ENCODE assay signal across 31 cellular contexts in the genomic region with DNA sequence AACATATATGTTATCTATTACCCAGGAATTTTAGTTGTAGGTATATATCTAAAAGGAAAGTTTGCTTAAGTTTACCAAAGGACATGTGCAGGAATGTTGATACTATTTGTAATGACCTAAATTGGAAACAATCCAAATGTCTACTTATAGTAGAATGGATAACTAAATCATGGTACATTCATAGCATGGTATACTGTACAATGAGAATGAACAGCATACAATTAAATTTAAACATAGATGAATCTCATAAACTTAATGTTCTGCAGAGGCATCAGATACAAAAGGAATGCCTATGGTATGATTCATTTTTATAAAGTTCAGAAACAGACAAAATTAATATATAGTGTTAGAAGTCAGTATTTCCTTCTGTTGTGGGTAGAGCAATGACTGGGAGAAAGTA.
"Had no signal": no experiment of that assay in that cellular context is flagged by ENCODE, and none has a peak within 500 bp of the region (broad histone marks: within the 10 kb centered on the region; RNA-seq: fewer than 3 reads in every experiment).

No MANE protein-coding gene starts in this region.

- ATAC-seq: activated CD8-positive, alpha-beta memory T cell treated with anti-CD3 and anti-CD28 coated beads, Interleukin-2, amount 10 ng/mL, durations not matched to agents 7 days and 5 days; activated CD8-positive, alpha-beta T cell treated with anti-CD3 and anti-CD28 coated beads for 36 hours; gastroesophageal sphincter; left colon; right lobe of liver; T-cell; upper lobe of right lung had no signal

- FAIRE-seq: endometrium had no signal

- H3K4me3 Mint-ChIP-seq: activated CD4-positive, alpha-beta T cell treated with anti-CD3 and anti-CD28 coated beads, Interleukin-2, amount 10 ng/mL, durations not matched to agents 7 days and 5 days; activated CD8-positive, alpha-beta memory T cell treated with anti-CD3 and anti-CD28 coated beads, Interleukin-2, amount 10 ng/mL, durations not matched to agents 7 days and 5 days; activated CD8-positive, alpha-beta T cell treated with anti-CD3 and anti-CD28 coated beads for 36 hours; activated naive CD4-positive, alpha-beta T cell treated with anti-CD3 and anti-CD28 coated beads, Interleukin-2, amount 50 U/mL, for 24 hours; activated T-helper 1 cell treated with anti-CD3 and anti-CD28 coated beads, Interleukin-12 subunit alpha, Interleukin-12 subunit beta, Interleukin-2, Interleukin-4 antibody, amounts not matched to agents 30 ng/mL and 10 ng/mL and 1 ng/mL, durations not matched to agents 14 hours and 24 hours and 36 hours; naive B cell; stimulated activated naive CD8-positive, alpha-beta T cell treated with anti-CD3 and anti-CD28 coated beads, Interleukin-15, Interleukin-2, amounts not matched to agents 100 ng/mL and 50 ng/mL, for 24 hours; T-cell; T-helper 2 cell treated with Interferon-gamma antibody and Interleukin-4, amounts not matched to agents 5 μg/mL and 100 μg/mL, for 36 hours had no signal

- H3K27me3 Mint-ChIP-seq: activated CD4-positive, alpha-beta T cell treated with anti-CD3 and anti-CD28 coated beads, Interleukin-2, amount 10 ng/mL, durations not matched to agents 7 days and 5 days; activated CD8-positive, alpha-beta memory T cell treated with anti-CD3 and anti-CD28 coated beads, Interleukin-2, amount 10 ng/mL, durations not matched to agents 7 days and 5 days; activated CD8-positive, alpha-beta T cell treated with anti-CD3 and anti-CD28 coated beads for 36 hours; activated naive CD4-positive, alpha-beta T cell treated with anti-CD3 and anti-CD28 coated beads, Interleukin-2, amount 50 U/mL, for 24 hours; naive B cell; stimulated activated naive CD8-positive, alpha-beta T cell treated with anti-CD3 and anti-CD28 coated beads, Interleukin-15, Interleukin-2, amounts not matched to agents 100 ng/mL and 50 ng/mL, for 24 hours; T-cell had no signal

- H3K27ac ChIP-seq: breast epithelium, gastroesophageal sphincter, parathyroid adenoma, right lobe of liver, skin epidermis, thyroid gland, upper lobe of right lung, VCaP had no signal

- H3K36me3 Mint-ChIP-seq: activated CD8-positive, alpha-beta memory T cell treated with anti-CD3 and anti-CD28 coated beads, Interleukin-2, amount 10 ng/mL, durations not matched to agents 7 days and 5 days; naive B cell had no signal

- H3K4me3 ChIP-seq: breast epithelium, gastroesophageal sphincter, right lobe of liver, skin epidermis, thyroid gland, upper lobe of right lung had no signal

- H3K9me3 ChIP-seq: breast epithelium, gastroesophageal sphincter, right lobe of liver, thyroid gland, upper lobe of right lung had no signal

- DNase-seq: activated CD4-positive, alpha-beta T cell treated with anti-CD3 and anti-CD28 coated beads, Interleukin-2, amount 10 ng/mL, durations not matched to agents 7 days and 5 days; activated CD4-positive, CD25-positive, alpha-beta regulatory T cell treated with anti-CD3 and anti-CD28 coated beads, Interleukin-2, amount 50 U/mL, for 72 hours; activated CD8-positive, alpha-beta memory T cell treated with anti-CD3 and anti-CD28 coated beads, Interleukin-2, amount 10 ng/mL, durations not matched to agents 7 days and 5 days; activated CD8-positive, alpha-beta T cell treated with anti-CD3 and anti-CD28 coated beads for 36 hours; activated gamma-delta T cell; activated T-cell treated with anti-CD3 and anti-CD28 coated beads for 4 hours; cerebellar nuclear complex; effector CD4-positive, alpha-beta T cell; head of caudate nucleus; hypothalamus; islet precursor cell; left colon; mesenchymal stem cell; naive B cell; nucleus accumbens; right lobe of liver; stimulated activated CD4-positive, alpha-beta T cell treated with anti-CD3 and anti-CD28 coated beads, Interleukin-1b, Interleukin-23, amount 100 ng/mL, for 48 hours; substantia nigra; T-cell; thyroid gland; upper lobe of right lung had no signal

- H3K9me3 Mint-ChIP-seq: activated CD8-positive, alpha-beta T cell treated with anti-CD3 and anti-CD28 coated beads for 36 hours; activated T-helper 1 cell treated with anti-CD3 and anti-CD28 coated beads, Interleukin-12 subunit alpha, Interleukin-12 subunit beta, Interleukin-2, Interleukin-4 antibody, amounts not matched to agents 30 ng/mL and 10 ng/mL and 1 ng/mL, durations not matched to agents 14 hours and 24 hours and 36 hours; naive B cell; stimulated activated naive CD8-positive, alpha-beta T cell treated with anti-CD3 and anti-CD28 coated beads, Interleukin-15, Interleukin-2, amounts not matched to agents 100 ng/mL and 50 ng/mL, for 24 hours; T-cell; T-helper 2 cell treated with Interferon-gamma antibody and Interleukin-4, amounts not matched to agents 5 μg/mL and 100 μg/mL, for 36 hours had no signal

- H3K27me3 ChIP-seq: breast epithelium, gastroesophageal sphincter, right lobe of liver, thyroid gland, upper lobe of right lung had no signal

- H3K36me3 ChIP-seq: breast epithelium, gastroesophageal sphincter, right lobe of liver, thyroid gland, upper lobe of right lung had no signal

- H3K4me1 ChIP-seq: breast epithelium, gastroesophageal sphincter, thyroid gland, upper lobe of right lung had no signal
